ENCODE assay signal across 9 cellular contexts in the genomic region with DNA sequence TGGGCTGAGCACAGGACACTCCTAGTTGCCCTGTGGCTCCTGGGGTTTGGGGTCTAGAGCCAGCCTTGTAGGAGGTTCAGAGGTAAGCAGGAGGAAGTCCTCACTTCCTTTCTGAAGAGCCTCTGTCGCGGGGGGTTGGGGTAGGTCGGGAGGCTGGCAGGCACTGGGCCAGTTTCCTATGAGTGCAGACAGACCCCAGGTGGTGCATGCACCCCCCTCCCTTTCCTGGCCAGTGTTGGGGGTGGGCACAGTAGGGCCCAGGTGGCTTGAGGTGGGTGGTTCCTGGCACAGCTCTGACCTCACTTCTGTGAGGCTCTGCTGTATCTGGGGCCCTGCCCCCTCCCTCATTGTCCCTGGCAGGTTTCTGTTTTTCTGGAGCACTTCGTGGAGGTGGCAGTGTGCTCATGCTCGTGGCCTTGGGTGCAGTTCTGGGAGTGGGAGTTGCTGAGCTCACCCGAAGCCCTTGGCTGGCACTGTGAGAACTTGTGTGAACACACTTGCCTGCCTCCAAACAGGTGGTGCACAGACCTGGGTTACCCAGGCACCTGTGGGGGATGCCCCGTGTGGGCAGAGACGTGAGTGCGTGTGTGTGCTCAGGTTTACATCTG. TPM values are rescaled to one million over a fixed set of nuclear protein-coding genes. Genes with fewer than 3 reads are reported as not detected.
DNase-seq lines count a peak whose midpoint lies in the region; ATAC-seq and TF ChIP-seq lines count a peak whose summit lies in the region.
"Had no signal": no experiment of that assay in that cellular context is flagged by ENCODE, and none has a peak within 500 bp of the region (broad histone marks: within the 10 kb centered on the region; RNA-seq: fewer than 3 reads in every experiment).

No MANE protein-coding gene starts in this region.

- H3K4me1 ChIP-seq in NT2/D1 (ENCODE audit: insufficient read depth, insufficient read length) (peaks cover 9% of the 10 kb centered on the region), testis (peaks cover 52% of the 10 kb centered on the region)

- TF ChIP-seq CTCF in testis (IDR thresholded peaks at IDR 0.05) = no peak

- intact Hi-C loops in testis (cut with DNase I; ENCODE audit: low total_unique reads) = no loop called here

- TF ChIP-seq POLR2A in testis (IDR thresholded peaks at IDR 0.05) = no peak

- ATAC-seq in GM19395 (IDR thresholded peaks at IDR 0.05; ENCODE audit: unreplicated experiment) (peak; percentile 43), GM19467 (IDR thresholded peaks at IDR 0.05; ENCODE audit: unreplicated experiment) (no peak)

- H3K36me3 ChIP-seq in NT2/D1 (ENCODE audit: insufficient read depth, insufficient read length, low read length) (peaks cover 8% of the 10 kb centered on the region), testis (ENCODE audit: low read depth, missing control alignments) (no peaks in the 10 kb centered on the region)

- H3K4me3 ChIP-seq in NT2/D1 (ENCODE audit: insufficient read length, low read depth) (no peak overlapping the region), skin epidermis (peak overlapping the region in 5 of 7 experiments; percentile 46 to 59 (median 53)), testis (no peak overlapping the region)

- DNase-seq in NT2/D1 (ENCODE audit: low read depth, low spot score) (no peak), NCI-H2029 treated with DMSO at 0.1 percent for 48 hours (lab: John Stamatoyannopoulos, UW) (no peak), testis (no peak)

- H3K27ac ChIP-seq in cingulate gyrus (ENCODE audit: low read depth, low read length) (peak overlapping the region; percentile 41), skin epidermis (peak overlapping the region in 5 of 21 experiments; percentile 3 to 75 (median 22)), testis (no peak overlapping the region)

- H3K27me3 ChIP-seq in NT2/D1 (ENCODE audit: insufficient read depth, insufficient read length) (no peaks in the 10 kb centered on the region), testis (no peaks in the 10 kb centered on the region)

- no peaks in the 10 kb centered on the region for H3K9me3 ChIP-seq in NT2/D1 (ENCODE audit: insufficient read depth, low read length)
- no peaks in the 10 kb centered on the region for H3K9me3 ChIP-seq in testis

- 40 to 58% methylated on average over 3 to 8 of the region's 9 CpGs for WGBS in testis, 2 donors

- H3K9ac ChIP-seq in NT2/D1 (ENCODE audit: insufficient read length, low read depth) = peak overlapping the region; percentile 86

RNA-seq across cellular contexts. Expression of gene PALD1, which starts 1.8 kb away (rescaled TPM):
- total RNA-seq in testis = 10 to 100 TPM in 1 of 2 donors, 1 to 10 TPM in 1; 8.3 to 13.3 TPM
- 6.3 TPM for polyA plus RNA-seq in testis (ENCODE audit: insufficient read depth, low read depth, low replicate concordance)

RNA-seq across cellular contexts. Expression of gene NODAL, which starts 38.9 kb away (rescaled TPM):
- total RNA-seq in testis = 1 to 10 TPM in 1 of 2 donors, under 1 TPM in 1; 0.43 to 3.0 TPM
- polyA plus RNA-seq in testis (ENCODE audit: insufficient read depth, low read depth, low replicate concordance) = 5.2 TPM
- total RNA-seq: dermis microvascular lymphatic vessel endothelial cell, RPMI7951 had no signal

Comparison
In these comparisons a context has a peak if more than half of its experiments do, and no peak if none do; other contexts are left out.
1. H3K4me3 ChIP-seq: peak in skin epidermis (5 of 7); none in NT2/D1 (single experiment) and testis (0 of 2).